Comparison of ENCODE assay signal across 8 cellular contexts in genomic region chr9:108272350-108272899, GRCh38.
DNase-seq lines count a peak whose midpoint lies in the region; ATAC-seq, FAIRE-seq and TF ChIP-seq lines count a peak whose summit lies in the region.

No MANE protein-coding gene starts in this region.

- no peaks in the 10 kb centered on the region for H3K9me2 ChIP-seq in PC-3 (replicated peaks; ENCODE audit: low read length)

- H3K9me3 ChIP-seq in PC-3 (ENCODE audit: low read length) = no peaks in the 10 kb centered on the region

- peak overlapping the region; percentile 70 for H3K9ac ChIP-seq in PC-3 (ENCODE audit: low read length)

- TF ChIP-seq POLR2A in GM12891 (IDR thresholded peaks at IDR 0.05; ENCODE audit: low read depth, low read length) = no peak

- no peaks in the 10 kb centered on the region for H3K79me2 ChIP-seq in PC-3 (ENCODE audit: low read length)

- FAIRE-seq in GM12891 (lab: Jason Lieb, UNC) = no peak

- peak overlapping the region; percentile 81 for H3K27ac ChIP-seq in PC-3 (ENCODE audit: low read length)

- H3K27me3 ChIP-seq in PC-3 (ENCODE audit: low read length) = no peaks in the 10 kb centered on the region

- peak overlapping the region; percentile 65 for H2AFZ ChIP-seq in PC-3 (ENCODE audit: low read length)

- H3K4me1 ChIP-seq in PC-3 (ENCODE audit: insufficient read depth, low read length) = peaks cover 35% of the 10 kb centered on the region

- DNase-seq in ELF-1 (ENCODE audit: low read depth, low spot score) (peak; percentile 54), HK-2 (ENCODE audit: unreplicated experiment) (peak; percentile 25), PC-3 (peak; percentile 54), epithelial cell of proximal tubule (ENCODE audit: low read depth) (no peak), mucosa of gallbladder (ENCODE audit: low spot score) (peak; percentile 35), AML-193 (lab: John Stamatoyannopoulos, UW) (no peak), GM12891 (ENCODE audit: insufficient read length, low spot score) (no peak)
- DNase-seq in activated effector memory CD4-positive, alpha-beta T cell treated with Interleukin-2 at 50 U/mL for 16 hours = no peak

- CTCF ChIA-PET in PC-3 (lab: Charles Lee) = interaction anchor here (0.7 to 1.1 kb wide), 3 partner anchors 51 to 517 kb away, joined by 4 to 5 read pairs (median 4); no protein-coding TSS in a partner anchor

- peak; percentile 80 for ATAC-seq in PC-3

- POLR2A ChIA-PET in PC-3 (lab: Charles Lee; ENCODE audit: unreplicated experiment) = interaction anchor here (0.6 kb wide), 1 partner anchor 280 kb away, joined by 7 read pairs; no protein-coding TSS in a partner anchor

- peak overlapping the region; percentile 65 for H3K4me3 ChIP-seq in PC-3 (ENCODE audit: low read length)
- peak overlapping the region; percentile 42 for H3K4me3 ChIP-seq in epithelial cell of proximal tubule (ENCODE audit: low read depth, low read length)

- no peaks in the 10 kb centered on the region for H3K36me3 ChIP-seq in PC-3 (ENCODE audit: low read depth, low read length)

- intact Hi-C loops in PC-3 (cut with micrococcal nuclease) = loop anchor here (1.0 to 5.0 kb wide), 9 partner anchors 115 to 805 kb away; no protein-coding TSS in a partner anchor

- H3K4me2 ChIP-seq in PC-3 (ENCODE audit: low read length) = peak overlapping the region; percentile 81

- TF ChIP-seq CTCF in PC-3 (conservative IDR thresholded peaks at IDR 0.05; ENCODE audit: low read depth, low read length) (peak; percentile 65), epithelial cell of proximal tubule (conservative IDR thresholded peaks at IDR 0.05; ENCODE audit: low read depth, low read length) (peak; percentile 87)

- BruUV-seq in PC-3 (replicated peaks; lab: Mats Ljungman, UMichigan) = no TSS peak

- no peaks in the 10 kb centered on the region for H4K20me1 ChIP-seq in PC-3 (ENCODE audit: low read length)

- H3F3A ChIP-seq in PC-3 (ENCODE audit: low read length, unreplicated experiment) = no peaks in the 10 kb centered on the region

TF ChIP-seq in GM12891, 5 proteins besides CTCF, POLR2A, EP300 and RAD21:
- TF ChIP-seq TAF1 (IDR thresholded peaks at IDR 0.05; ENCODE audit: low read depth, low read length) (no peak), POU2F2 (IDR thresholded peaks at IDR 0.05; ENCODE audit: low read depth, low read length) (no peak), PAX5 (IDR thresholded peaks at IDR 0.05; ENCODE audit: insufficient read depth, low read length, severe bottlenecking) (no peak), POLR2AphosphoS5 (IDR thresholded peaks at IDR 0.05; ENCODE audit: low read depth, low read length) (no peak), SPI1 (IDR thresholded peaks at IDR 0.05; ENCODE audit: low read depth, low read length) (no peak)

Comparison
In these comparisons a context has a peak if more than half of its experiments do, and no peak if none do; other contexts are left out.
1. DNase-seq: peak in ELF-1 (single experiment), HK-2 (single experiment), PC-3 (single experiment) and mucosa of gallbladder (single experiment); none in epithelial cell of proximal tubule (single experiment), AML-193 (0 of 2), activated effector memory CD4-positive, alpha-beta T cell treated with Interleukin-2 at 50 U/mL for 16 hours (single experiment) and GM12891 (single experiment).